Comparison of ENCODE assay signal across 20 cellular contexts in genomic region chr7:110142939-110143526, GRCh38.
"Had no signal": no experiment of that assay in that cellular context is flagged by ENCODE, and none has a peak within 500 bp of the region (broad histone marks: within the 10 kb centered on the region; RNA-seq: fewer than 3 reads in every experiment).

No MANE protein-coding gene starts in this region.

- H3K27ac ChIP-seq: KMS-11 had no signal

- H3K27me3 Mint-ChIP-seq: IgD-negative memory B cell had no signal

- ATAC-seq: HepG2, K562, T-cell had no signal

- H3K27ac Mint-ChIP-seq: IgD-negative memory B cell; T-cell; T-helper 1 cell treated with Interleukin-12 subunit alpha and Interleukin-12 subunit beta and Interleukin-4 antibody, amounts not matched to agents 30 μg/mL and 1 μg/mL, for 36 hours had no signal

- H3K36me3 Mint-ChIP-seq: IgD-negative memory B cell, T-cell had no signal

- FAIRE-seq: HepG2, K562, RCC 7860 had no signal

- H3K4me3 ChIP-seq: K562 had no signal

- H3K4me1 Mint-ChIP-seq: IgD-negative memory B cell, T-cell had no signal

- H3K9me3 Mint-ChIP-seq: T-helper 1 cell treated with Interleukin-12 subunit alpha and Interleukin-12 subunit beta and Interleukin-4 antibody, amounts not matched to agents 30 μg/mL and 1 μg/mL, for 36 hours had no signal

- H3K4me3 Mint-ChIP-seq: IgD-negative memory B cell; T-cell; T-helper 1 cell treated with Interleukin-12 subunit alpha and Interleukin-12 subunit beta and Interleukin-4 antibody, amounts not matched to agents 30 μg/mL and 1 μg/mL, for 36 hours had no signal

- H3K4me2 ChIP-seq: KMS-11 had no signal

- DNase-seq: Kasumi-1, MM.1S, NCI-H1092 treated with DMSO at 0.1 percent for 48 hours, NCI-H1436, NCI-H187, NCI-H2029, NCI-H2227 treated with DMSO at 0.1 percent for 48 hours, NCI-H524, NCI-H526 treated with DMSO at 0.1 percent for 48 hours, NCI-H774, Right ventricle myocardium superior, RPMI8226, SW 1271, T-cell had no signal

- H3K9ac ChIP-seq: KMS-11 had no signal
